ENCODE assay signal across 19 cellular contexts in genomic region chr21:41611441-41611840, GRCh38.
"Had no signal": no experiment of that assay in that cellular context is flagged by ENCODE, and none has a peak within 500 bp of the region (broad histone marks: within the 10 kb centered on the region; RNA-seq: fewer than 3 reads in every experiment).

No MANE protein-coding gene starts in this region.

- H3K36me3 ChIP-seq: colonic mucosa, left ventricle myocardium inferior, prostate gland, right lobe of liver had no signal

- H3K9me3 ChIP-seq: colonic mucosa, left ventricle myocardium inferior, prostate gland, right lobe of liver, testis had no signal

- H3K9me3 Mint-ChIP-seq: nephron progenitor cell; stimulated activated naive B cell treated with anti-CD40 and anti-IgM and Interleukin-4, amounts not matched to agents 10 μg/mL and 1 μg/mL and 100 μg/mL, for 72 hours; stimulated activated naive CD8-positive, alpha-beta T cell treated with anti-CD3 and anti-CD28 coated beads, Interleukin-15, amount 100 ng/mL, for 72 hours had no signal

- H3K27me3 ChIP-seq: colonic mucosa, foreskin keratinocyte, hepatocyte, right lobe of liver, testis had no signal

- H3K27ac Mint-ChIP-seq: nephron progenitor cell; stimulated activated naive B cell treated with anti-CD40 and anti-IgM and Interleukin-4, amounts not matched to agents 10 μg/mL and 1 μg/mL and 100 μg/mL, for 72 hours; stimulated activated naive CD8-positive, alpha-beta T cell treated with anti-CD3 and anti-CD28 coated beads, Interleukin-15, amount 100 ng/mL, for 72 hours had no signal

- H3K4me3 Mint-ChIP-seq: nephron progenitor cell; stimulated activated naive B cell treated with anti-CD40 and anti-IgM and Interleukin-4, amounts not matched to agents 10 μg/mL and 1 μg/mL and 100 μg/mL, for 72 hours; stimulated activated naive CD8-positive, alpha-beta T cell treated with anti-CD3 and anti-CD28 coated beads, Interleukin-15, amount 100 ng/mL, for 72 hours had no signal

- H3K36me3 Mint-ChIP-seq: stimulated activated naive B cell treated with anti-CD40 and anti-IgM and Interleukin-4, amounts not matched to agents 10 μg/mL and 1 μg/mL and 100 μg/mL, for 72 hours had no signal

- DNase-seq: erythroblast; kidney; left cardiac atrium; left ventricle myocardium inferior; mesenchymal stem cell; midbrain; nephron progenitor cell; right lobe of liver; stimulated activated CD4-positive, alpha-beta T cell treated with anti-CD3 and anti-CD28 coated beads, Interleukin-4, amount 100 ng/mL, for 4 hours; stimulated activated naive B cell treated with anti-CD40 and anti-IgM and Interleukin-4, amounts not matched to agents 10 μg/mL and 1 μg/mL and 100 μg/mL, for 72 hours; stimulated activated naive CD8-positive, alpha-beta T cell treated with anti-CD3 and anti-CD28 coated beads, Interleukin-15, amount 100 ng/mL, for 72 hours; testis had no signal

- H3K4me3 ChIP-seq: colonic mucosa, hepatocyte, left ventricle myocardium inferior, lung, prostate gland, right lobe of liver, skin epidermis, testis had no signal

- H3K27ac ChIP-seq: colonic mucosa, foreskin keratinocyte, hepatocyte, left ventricle myocardium inferior, parathyroid adenoma, right lobe of liver, testis had no signal

- H3K4me1 Mint-ChIP-seq: stimulated activated naive B cell treated with anti-CD40 and anti-IgM and Interleukin-4, amounts not matched to agents 10 μg/mL and 1 μg/mL and 100 μg/mL, for 72 hours; stimulated activated naive CD8-positive, alpha-beta T cell treated with anti-CD3 and anti-CD28 coated beads, Interleukin-15, amount 100 ng/mL, for 72 hours had no signal

- H3K4me1 ChIP-seq: parathyroid adenoma had no signal
